ENCODE assay signal across 2 cellular contexts in the genomic region with DNA sequence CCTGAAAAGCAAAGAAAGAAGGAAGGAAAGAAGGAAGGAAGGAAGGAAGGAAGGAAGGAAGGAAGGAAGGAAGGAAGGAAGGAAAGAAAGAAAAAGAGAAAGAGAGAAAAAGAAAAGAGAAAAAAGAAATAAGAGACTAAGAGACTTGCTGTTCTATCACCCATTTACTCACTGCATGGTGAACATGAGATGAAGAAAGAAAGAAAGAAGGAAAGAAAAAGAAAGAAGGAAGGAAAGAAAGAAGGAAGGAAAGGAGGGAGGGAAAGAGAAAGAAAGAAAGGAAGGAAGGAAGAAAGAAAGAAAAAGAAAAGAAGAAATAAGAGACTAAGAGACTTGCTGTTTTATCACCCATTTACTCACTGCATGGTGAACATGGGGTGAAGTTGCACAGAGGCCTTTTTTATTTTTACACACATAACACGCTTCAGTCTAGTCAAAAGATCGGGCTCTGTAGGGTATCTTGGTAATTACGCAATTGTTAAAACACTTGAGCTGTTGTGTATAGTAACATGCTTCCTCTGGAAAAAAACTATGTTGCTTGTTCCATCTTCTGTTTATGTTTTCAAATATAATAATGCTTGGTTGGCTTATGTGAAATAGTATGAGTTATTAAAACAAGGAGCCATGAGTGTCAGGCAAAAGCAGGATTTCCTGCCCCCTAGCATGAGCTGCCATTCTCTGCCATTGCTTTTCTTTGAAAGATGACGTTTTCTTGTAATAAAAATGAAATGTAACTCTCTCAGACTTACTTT.
TF ChIP-seq lines count a peak whose summit lies in the region.

No MANE protein-coding gene starts in this region.

TF ChIP-seq in endothelial cell of umbilical vein, 7 proteins besides CTCF, POLR2A, EP300 and RAD21:
- TF ChIP-seq GATA2 (IDR thresholded peaks at IDR 0.05; ENCODE audit: insufficient read depth, insufficient read length, low read depth, low read length) (no peak), FOS (IDR thresholded peaks at IDR 0.05; ENCODE audit: borderline replicate concordance, insufficient read depth, low read length) (no peak)

TF ChIP-seq in SK-N-SH, 30 proteins besides CTCF, POLR2A, EP300 and RAD21:
- TF ChIP-seq ELF1 (IDR thresholded peaks at IDR 0.05) (no peak), JUND (IDR thresholded peaks at IDR 0.05) (no peak), TCF12 (IDR thresholded peaks at IDR 0.05) (no peak), FOXM1 (IDR thresholded peaks at IDR 0.05; ENCODE audit: low read depth) (no peak), EZH2phosphoT487 (IDR thresholded peaks at IDR 0.05; ENCODE audit: borderline replicate concordance, low read depth) (no peak)
- TF ChIP-seq, protein P1, sequence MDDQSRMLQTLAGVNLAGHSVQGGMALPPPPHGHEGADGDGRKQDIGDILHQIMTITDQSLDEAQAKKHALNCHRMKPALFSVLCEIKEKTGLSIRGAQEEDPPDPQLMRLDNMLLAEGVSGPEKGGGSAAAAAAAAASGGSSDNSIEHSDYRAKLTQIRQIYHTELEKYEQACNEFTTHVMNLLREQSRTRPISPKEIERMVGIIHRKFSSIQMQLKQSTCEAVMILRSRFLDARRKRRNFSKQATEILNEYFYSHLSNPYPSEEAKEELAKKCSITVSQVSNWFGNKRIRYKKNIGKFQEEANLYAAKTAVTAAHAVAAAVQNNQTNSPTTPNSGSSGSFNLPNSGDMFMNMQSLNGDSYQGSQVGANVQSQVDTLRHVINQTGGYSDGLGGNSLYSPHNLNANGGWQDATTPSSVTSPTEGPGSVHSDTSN (IDR thresholded peaks at IDR 0.05): no peak
- TF ChIP-seq, protein P2, sequence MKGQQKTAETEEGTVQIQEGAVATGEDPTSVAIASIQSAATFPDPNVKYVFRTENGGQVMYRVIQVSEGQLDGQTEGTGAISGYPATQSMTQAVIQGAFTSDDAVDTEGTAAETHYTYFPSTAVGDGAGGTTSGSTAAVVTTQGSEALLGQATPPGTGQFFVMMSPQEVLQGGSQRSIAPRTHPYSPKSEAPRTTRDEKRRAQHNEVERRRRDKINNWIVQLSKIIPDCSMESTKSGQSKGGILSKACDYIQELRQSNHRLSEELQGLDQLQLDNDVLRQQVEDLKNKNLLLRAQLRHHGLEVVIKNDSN (IDR thresholded peaks at IDR 0.05; ENCODE audit: borderline replicate concordance, low read depth): no peak
